ENCODE assay signal across 1 cellular context in genomic region chr17:8212312-8213180, GRCh38.
A peak's percentile ranks its signal among the peaks of the same experiment; 100 is the strongest.
TF ChIP-seq lines count a peak whose summit lies in the region.

No MANE protein-coding gene starts in this region.

TF ChIP-seq in IMR-90, 13 proteins besides CTCF, POLR2A, EP300 and RAD21:
- TF ChIP-seq BHLHE40 (IDR thresholded peaks at IDR 0.05; ENCODE audit: low read depth, low read length) (no peak), CEBPB (IDR thresholded peaks at IDR 0.05; ENCODE audit: low read depth, low read length) (peak; percentile 27; the same call in 1 of the 2 replicates), FOS (IDR thresholded peaks at IDR 0.05; ENCODE audit: low read depth, low read length) (no peak)
